Comparison of ENCODE assay signal across 8 cellular contexts in genomic region chr17:75153854-75154194, GRCh38. TPM values are rescaled to one million over a fixed set of nuclear protein-coding genes. Genes with fewer than 3 reads are reported as not detected.
DNase-seq lines count a peak whose midpoint lies in the region; ATAC-seq and TF ChIP-seq lines count a peak whose summit lies in the region.

No MANE protein-coding gene starts in this region.

- H3K4me1 ChIP-seq in endodermal cell (ENCODE audit: control insufficient read depth, insufficient read depth, low read length) = peaks cover 3% of the 10 kb centered on the region

- H3K27ac ChIP-seq in endodermal cell (ENCODE audit: low read depth, low read length) = peak overlapping the region; percentile 77

- no peaks in the 10 kb centered on the region for H3K9me3 Mint-ChIP-seq in activated CD4-positive, alpha-beta T cell treated with anti-CD3 and anti-CD28 coated beads, Interleukin-2, amount 10 ng/mL, durations not matched to agents 24 days and 14 days
- H3K9me3 Mint-ChIP-seq in endodermal cell = no peaks in the 10 kb centered on the region
- no peaks in the 10 kb centered on the region for H3K9me3 Mint-ChIP-seq in nephron

- H3K4me1 Mint-ChIP-seq in activated CD4-positive, alpha-beta T cell treated with anti-CD3 and anti-CD28 coated beads, Interleukin-2, amount 10 ng/mL, durations not matched to agents 24 days and 14 days = peaks cover 30% of the 10 kb centered on the region
- H3K4me1 Mint-ChIP-seq in endodermal cell = peaks cover 21% of the 10 kb centered on the region
- peaks cover 32% of the 10 kb centered on the region for H3K4me1 Mint-ChIP-seq in nephron

- no peaks in the 10 kb centered on the region for H3K27me3 Mint-ChIP-seq in activated CD4-positive, alpha-beta T cell treated with anti-CD3 and anti-CD28 coated beads, Interleukin-2, amount 10 ng/mL, durations not matched to agents 24 days and 14 days
- no peaks in the 10 kb centered on the region for H3K27me3 Mint-ChIP-seq in endodermal cell (ENCODE audit: insufficient read depth)
- peaks cover 3% of the 10 kb centered on the region for H3K27me3 Mint-ChIP-seq in nephron (ENCODE audit: low read depth)

- no peak for TF ChIP-seq CTCF in endodermal cell (conservative IDR thresholded peaks at IDR 0.05)
- TF ChIP-seq CTCF in nephron (IDR thresholded peaks at IDR 0.05; ENCODE audit: unreplicated experiment in 3 of 3) = no peak

- peak; percentile 81 for DNase-seq in activated CD4-positive, alpha-beta T cell treated with anti-CD3 and anti-CD28 coated beads, Interleukin-2, amount 10 ng/mL, durations not matched to agents 24 days and 14 days
- DNase-seq in activated CD4-positive, alpha-beta T cell treated with anti-CD3 and anti-CD28 coated beads, Interleukin-2, amount 50 U/mL, for 1 hour = no peak
- DNase-seq in SK-N-DZ (ENCODE audit: low spot score) (peak; percentile 44), endodermal cell (peak; percentile 70), SKM-1 treated with dmso at 0.1 percent for 144 hours (lab: John Stamatoyannopoulos, UW; ENCODE audit: unreplicated experiment) (no peak), putamen (ENCODE audit: low spot score) (no peak)

- peak; percentile 8 for ATAC-seq in HG02870 (IDR thresholded peaks at IDR 0.05; ENCODE audit: unreplicated experiment)

- H3K36me3 ChIP-seq in endodermal cell (ENCODE audit: control insufficient read depth, insufficient read depth, low read length) = peaks cover 16% of the 10 kb centered on the region

- WGBS in endodermal cell (ENCODE audit: insufficient coverage in 1 of 2, insufficient read length in 1 of 2), 2 experiments = 0% methylated on average over 14 to 27 of the region's 27 CpGs

- intact Hi-C loops in activated CD4-positive, alpha-beta T cell treated with anti-CD3 and anti-CD28 coated beads, Interleukin-2, amount 10 ng/mL, durations not matched to agents 24 days and 14 days (cut with micrococcal nuclease) = loop anchor here (1.0 to 5.0 kb wide), 5 partner anchors 17 to 628 kb away; partner anchors contain the start of genes NT5C and UNK

- H3K9ac ChIP-seq in endodermal cell (ENCODE audit: extremely low read depth, low read length, poor library complexity, severe bottlenecking) = peak overlapping the region; percentile 91

- peaks cover 13% of the 10 kb centered on the region for H3K36me3 Mint-ChIP-seq in activated CD4-positive, alpha-beta T cell treated with anti-CD3 and anti-CD28 coated beads, Interleukin-2, amount 10 ng/mL, durations not matched to agents 24 days and 14 days (ENCODE audit: low read depth)
- H3K36me3 Mint-ChIP-seq in endodermal cell (ENCODE audit: low read depth) (peaks cover 9% of the 10 kb centered on the region), nephron (ENCODE audit: low read depth) (peaks cover 17% of the 10 kb centered on the region)

- H3K27me3 ChIP-seq in endodermal cell (ENCODE audit: control insufficient read depth, insufficient read depth, low read length, poor library complexity, severe bottlenecking) = no peaks in the 10 kb centered on the region

- H3K4me3 Mint-ChIP-seq in activated CD4-positive, alpha-beta T cell treated with anti-CD3 and anti-CD28 coated beads, Interleukin-2, amount 10 ng/mL, durations not matched to agents 24 days and 14 days = peak overlapping the region; percentile 98
- H3K4me3 Mint-ChIP-seq in endodermal cell (peak overlapping the region; percentile 96), nephron (peak overlapping the region; percentile 94 to 98 (median 97))

- H3K4me3 ChIP-seq in endodermal cell (ENCODE audit: low read length) = peak overlapping the region; percentile 94

- no peaks in the 10 kb centered on the region for H3K9me3 ChIP-seq in endodermal cell (ENCODE audit: control insufficient read depth, low read length)

- peak overlapping the region; percentile 96 for H3K27ac Mint-ChIP-seq in activated CD4-positive, alpha-beta T cell treated with anti-CD3 and anti-CD28 coated beads, Interleukin-2, amount 10 ng/mL, durations not matched to agents 24 days and 14 days
- H3K27ac Mint-ChIP-seq in endodermal cell (peak overlapping the region; percentile 92), nephron (peak overlapping the region; percentile 44 to 94 (median 87))

RNA-seq across cellular contexts. Expression of gene JPT1, which starts 0.5 kb away (rescaled TPM):
- total RNA-seq in activated CD4-positive, alpha-beta T cell treated with anti-CD3 and anti-CD28 coated beads, Interleukin-2, amount 10 ng/mL, durations not matched to agents 24 days and 14 days = 271 and 292 TPM in 2 replicates
- 510 and 575 TPM in 2 replicates for polyA plus RNA-seq in SK-N-DZ (2014; cell fraction: cytosol; rRNA removed)
- 348 and 374 TPM in 2 replicates for polyA plus RNA-seq in SK-N-DZ (2014; cell fraction: nucleus; rRNA removed)
- 100 to 1,000 TPM; 148 to 156 TPM for total RNA-seq in endodermal cell
- polyA plus RNA-seq in endodermal cell (2013, experiment 1 of 2) = 352 TPM
- polyA plus RNA-seq in endodermal cell (2013, experiment 2 of 2) = 339 TPM

RNA-seq across cellular contexts. Expression of gene NT5C, which starts 22.3 kb away (rescaled TPM):
- 76.5 and 84.7 TPM in 2 replicates for total RNA-seq in activated CD4-positive, alpha-beta T cell treated with anti-CD3 and anti-CD28 coated beads, Interleukin-2, amount 10 ng/mL, durations not matched to agents 24 days and 14 days
- polyA plus RNA-seq in SK-N-DZ (2014; cell fraction: cytosol; rRNA removed) = 134 and 151 TPM in 2 replicates
- polyA plus RNA-seq in SK-N-DZ (2014; cell fraction: nucleus; rRNA removed) = 591 and 629 TPM in 2 replicates
- 10 to 100 TPM; 69.1 to 80.3 TPM for total RNA-seq in endodermal cell
- 71.1 TPM for polyA plus RNA-seq in endodermal cell (2013, experiment 1 of 2)
- 57.0 TPM for polyA plus RNA-seq in endodermal cell (2013, experiment 2 of 2)

RNA-seq across cellular contexts. Expression of gene SUMO2, which starts 28.9 kb away (rescaled TPM):
- total RNA-seq in activated CD4-positive, alpha-beta T cell treated with anti-CD3 and anti-CD28 coated beads, Interleukin-2, amount 10 ng/mL, durations not matched to agents 24 days and 14 days = 658 and 659 TPM in 2 replicates
- 234 and 270 TPM in 2 replicates for polyA plus RNA-seq in SK-N-DZ (2014; cell fraction: cytosol; rRNA removed)
- polyA plus RNA-seq in SK-N-DZ (2014; cell fraction: nucleus; rRNA removed) = 108 and 128 TPM in 2 replicates
- total RNA-seq in endodermal cell = 100 to 1,000 TPM; 586 to 714 TPM
- 640 TPM for polyA plus RNA-seq in endodermal cell (2013, experiment 1 of 2)
- 584 TPM for polyA plus RNA-seq in endodermal cell (2013, experiment 2 of 2)

RNA-seq across cellular contexts. Expression of gene ARMC7, which starts 44.1 kb away (rescaled TPM):
- total RNA-seq in activated CD4-positive, alpha-beta T cell treated with anti-CD3 and anti-CD28 coated beads, Interleukin-2, amount 10 ng/mL, durations not matched to agents 24 days and 14 days = 11.2 and 12.0 TPM in 2 replicates
- polyA plus RNA-seq in SK-N-DZ (2014; cell fraction: cytosol; rRNA removed) = 4.0 and 7.4 TPM in 2 replicates
- polyA plus RNA-seq in SK-N-DZ (2014; cell fraction: nucleus; rRNA removed) = 2.3 and 3.0 TPM in 2 replicates
- total RNA-seq in endodermal cell = 10 to 100 TPM; 20.0 to 26.6 TPM
- polyA plus RNA-seq in endodermal cell (2013, experiment 1 of 2) = 14.0 TPM
- polyA plus RNA-seq in endodermal cell (2013, experiment 2 of 2) = 12.3 TPM

RNA-seq across cellular contexts. Expression of gene NUP85, which starts 51.7 kb away (rescaled TPM):
- total RNA-seq in activated CD4-positive, alpha-beta T cell treated with anti-CD3 and anti-CD28 coated beads, Interleukin-2, amount 10 ng/mL, durations not matched to agents 24 days and 14 days = 125 and 136 TPM in 2 replicates
- 101 and 127 TPM in 2 replicates for polyA plus RNA-seq in SK-N-DZ (2014; cell fraction: cytosol; rRNA removed)
- polyA plus RNA-seq in SK-N-DZ (2014; cell fraction: nucleus; rRNA removed) = 374 and 399 TPM in 2 replicates
- 100 to 1,000 TPM; 105 to 117 TPM for total RNA-seq in endodermal cell
- polyA plus RNA-seq in endodermal cell (2013, experiment 1 of 2) = 61.6 TPM
- polyA plus RNA-seq in endodermal cell (2013, experiment 2 of 2) = 57.0 TPM

Comparison
In these comparisons a context has a peak if more than half of its experiments do, and no peak if none do; other contexts are left out.
1. DNase-seq: peak in activated CD4-positive, alpha-beta T cell treated with anti-CD3 and anti-CD28 coated beads, Interleukin-2, amount 10 ng/mL, durations not matched to agents 24 days and 14 days (single experiment), SK-N-DZ (single experiment) and endodermal cell (single experiment); none in activated CD4-positive, alpha-beta T cell treated with anti-CD3 and anti-CD28 coated beads, Interleukin-2, amount 50 U/mL, for 1 hour (single experiment), SKM-1 treated with dmso at 0.1 percent for 144 hours (single experiment) and putamen (single experiment).
2. Peak in every context shown above with its lines, with median percentiles within 50 percentile points of each other: H3K27ac Mint-ChIP-seq and H3K4me3 Mint-ChIP-seq.